In the genomic region with DNA sequence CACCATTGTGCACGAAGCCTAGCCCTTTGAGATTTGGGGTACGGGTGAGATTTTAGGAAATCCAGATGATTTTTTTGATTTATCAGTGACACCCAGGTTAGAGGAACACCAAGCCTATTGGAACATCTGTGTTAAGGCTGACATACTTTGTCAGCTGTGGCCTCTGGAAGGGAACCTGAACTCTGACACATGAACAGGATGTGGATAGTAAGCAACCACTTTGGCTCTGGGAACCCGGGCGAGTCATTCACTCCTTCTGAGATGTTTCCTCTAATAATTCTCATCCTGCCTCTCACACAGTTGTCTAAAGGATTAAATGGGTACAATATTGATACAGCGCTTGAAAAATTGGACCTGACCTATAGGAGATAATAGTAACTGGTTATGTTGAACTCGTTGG, we compare ENCODE assay signal across 12 cellular contexts.
DNase-seq lines count a peak whose midpoint lies in the region; FAIRE-seq and TF ChIP-seq lines count a peak whose summit lies in the region.
"Had no signal": no experiment of that assay in that cellular context is flagged by ENCODE, and none has a peak within 500 bp of the region (broad histone marks: within the 10 kb centered on the region; RNA-seq: fewer than 3 reads in every experiment).

No MANE protein-coding gene starts in this region.

- no peaks in the 10 kb centered on the region for H3K9me2 ChIP-seq in OCI-LY7 (ENCODE audit: insufficient read depth, low read length)

- H3K27me3 ChIP-seq in A673 (replicated peaks; ENCODE audit: insufficient read depth, low read depth, low read length, poor library complexity), result no peaks in the 10 kb centered on the region

- DNase-seq in A673 (ENCODE audit: low spot score), result peak; percentile 35
- no peak for DNase-seq in GM12891 (ENCODE audit: insufficient read length, low spot score)
- peak; percentile 30 for DNase-seq in T-helper 2 cell treated with Interferon-gamma antibody and Interleukin-4, amounts not matched to agents 5 μg/mL and 100 μg/mL, for 36 hours (ENCODE audit: low spot score)
- DNase-seq in fibroblast of villous mesenchyme (ENCODE audit: low read depth), result peak; percentile 67
- DNase-seq in OCI-LY7 (ENCODE audit: low spot score), result no peak
- DNase-seq in OCI-M2 (lab: John Stamatoyannopoulos, UW; ENCODE audit: unreplicated experiment), result no peak
- no peak for DNase-seq in amniotic stem cell (lab: John Stamatoyannopoulos, UW)
- DNase-seq in 8988T, result no peak
- DNase-seq: effector CD4-positive, alpha-beta T cell had no signal

- H3K9me3 Mint-ChIP-seq in T-helper 2 cell treated with Interferon-gamma antibody and Interleukin-4, amounts not matched to agents 5 μg/mL and 100 μg/mL, for 36 hours, result no peaks in the 10 kb centered on the region

- no peaks in the 10 kb centered on the region for H3K36me3 ChIP-seq in A673 (ENCODE audit: insufficient read depth, low read length, poor library complexity, severe bottlenecking)
- no peaks in the 10 kb centered on the region for H3K36me3 ChIP-seq in OCI-LY7 (ENCODE audit: insufficient read depth, low read length)

- H2AFZ ChIP-seq in OCI-LY7 (ENCODE audit: low read length), result no peak overlapping the region

- peaks cover 11% of the 10 kb centered on the region for H3K4me1 Mint-ChIP-seq in T-helper 2 cell treated with Interferon-gamma antibody and Interleukin-4, amounts not matched to agents 5 μg/mL and 100 μg/mL, for 36 hours (ENCODE audit: low read depth)

- H3K9me3 ChIP-seq in A673 (ENCODE audit: low read depth, low read length, poor library complexity, severe bottlenecking) (peaks cover 7% of the 10 kb centered on the region), OCI-LY7 (ENCODE audit: low read length) (no peaks in the 10 kb centered on the region)

- H3K79me2 ChIP-seq in OCI-LY7 (ENCODE audit: insufficient read depth, low read depth, low read length), result no peaks in the 10 kb centered on the region

- no peak for TF ChIP-seq POLR2A in GM12891 (IDR thresholded peaks at IDR 0.05; ENCODE audit: low read depth, low read length)

- FAIRE-seq in GM12891 (lab: Jason Lieb, UNC), result peak; percentile 35
- FAIRE-seq: H1 had no signal

- no peak overlapping the region for H3K4me3 Mint-ChIP-seq in T-helper 2 cell treated with Interferon-gamma antibody and Interleukin-4, amounts not matched to agents 5 μg/mL and 100 μg/mL, for 36 hours

- no peak overlapping the region for H3K27ac Mint-ChIP-seq in T-helper 2 cell treated with Interferon-gamma antibody and Interleukin-4, amounts not matched to agents 5 μg/mL and 100 μg/mL, for 36 hours
- H3K27ac Mint-ChIP-seq: progenitor cell of endocrine pancreas had no signal

- CTCF ChIA-PET in A673 (lab: Charles Lee) (no interaction called here), OCI-LY7 (lab: Charles Lee; ENCODE audit: unreplicated experiment) (no interaction called here)

- H3K4me2 ChIP-seq in OCI-LY7 (ENCODE audit: low read length), result no peak overlapping the region

- H3K27me3 Mint-ChIP-seq in T-helper 2 cell treated with Interferon-gamma antibody and Interleukin-4, amounts not matched to agents 5 μg/mL and 100 μg/mL, for 36 hours (ENCODE audit: low read depth), result peaks cover 9% of the 10 kb centered on the region
- H3K27me3 Mint-ChIP-seq: progenitor cell of endocrine pancreas had no signal

- intact Hi-C loops in A673 (cut with micrococcal nuclease; ENCODE audit: unreplicated experiment), result no loop called here
- intact Hi-C loops in OCI-LY7 (cut with micrococcal nuclease; ENCODE audit: unreplicated experiment), result no loop called here

- no peaks in the 10 kb centered on the region for H4K20me1 ChIP-seq in OCI-LY7 (ENCODE audit: insufficient read depth, low read length)

- TF ChIP-seq CTCF in A673 (conservative IDR thresholded peaks at IDR 0.05; ENCODE audit: low read depth, low read length), result no peak
- no peak for TF ChIP-seq CTCF in fibroblast of villous mesenchyme (IDR thresholded peaks at IDR 0.05; ENCODE audit: insufficient read depth, low read depth, low read length)
- TF ChIP-seq CTCF in OCI-LY7 (conservative IDR thresholded peaks at IDR 0.05; ENCODE audit: low read length), result no peak

- H3K4me3 ChIP-seq in A673 (ENCODE audit: low read depth, low read length, poor library complexity, severe bottlenecking) (no peak overlapping the region), fibroblast of villous mesenchyme (ENCODE audit: low read depth, low read length) (no peak overlapping the region), OCI-LY7 (ENCODE audit: low read depth, low read length, poor library complexity, severe bottlenecking) (no peak overlapping the region)
- H3K4me3 ChIP-seq: SK-N-MC had no signal

- BruUV-seq in A673 (replicated peaks; lab: Mats Ljungman, UMichigan) (no TSS peak), OCI-LY7 (replicated peaks; lab: Mats Ljungman, UMichigan) (no TSS peak)

- no peaks in the 10 kb centered on the region for H3K36me3 Mint-ChIP-seq in T-helper 2 cell treated with Interferon-gamma antibody and Interleukin-4, amounts not matched to agents 5 μg/mL and 100 μg/mL, for 36 hours (ENCODE audit: low read depth)

- peaks cover 24% of the 10 kb centered on the region for H3K4me1 ChIP-seq in A673 (ENCODE audit: insufficient read depth, low read length, poor library complexity, severe bottlenecking)
- H3K4me1 ChIP-seq in OCI-LY7 (ENCODE audit: insufficient read depth, low read length, poor library complexity, severe bottlenecking), result no peaks in the 10 kb centered on the region

- H3K27ac ChIP-seq in A673 (ENCODE audit: low read depth, low read length, poor library complexity, severe bottlenecking) (peak overlapping the region; percentile 18), OCI-LY7 (ENCODE audit: low read depth, low read length, poor library complexity, severe bottlenecking) (no peak overlapping the region)

- POLR2A ChIA-PET in A673 (lab: Charles Lee; ENCODE audit: low non-redundant PET), result no interaction called here
- POLR2A ChIA-PET in OCI-LY7 (lab: Charles Lee), result interaction anchor here (0.6 kb wide), 1 partner anchor 210 kb away, joined by 3 read pairs; no protein-coding TSS in a partner anchor

TF ChIP-seq in GM12891, 5 proteins besides CTCF, POLR2A, EP300 and RAD21:
- TF ChIP-seq PAX5 (IDR thresholded peaks at IDR 0.05; ENCODE audit: insufficient read depth, low read length, severe bottlenecking), result no peak
- TF ChIP-seq POU2F2 (IDR thresholded peaks at IDR 0.05; ENCODE audit: low read depth, low read length), result no peak
- no peak for TF ChIP-seq POLR2AphosphoS5 (IDR thresholded peaks at IDR 0.05; ENCODE audit: low read depth, low read length)
- no peak for TF ChIP-seq TAF1 (IDR thresholded peaks at IDR 0.05; ENCODE audit: low read depth, low read length)
- TF ChIP-seq SPI1 (IDR thresholded peaks at IDR 0.05; ENCODE audit: low read depth, low read length), result no peak

Comparison
In these comparisons a context has a peak if more than half of its experiments do, and no peak if none do; other contexts are left out.
1. DNase-seq: peak in A673 (single experiment), T-helper 2 cell treated with Interferon-gamma antibody and Interleukin-4, amounts not matched to agents 5 μg/mL and 100 μg/mL, for 36 hours (single experiment) and fibroblast of villous mesenchyme (single experiment); none in GM12891 (single experiment), OCI-LY7 (single experiment), OCI-M2 (single experiment), amniotic stem cell (single experiment) and 8988T (single experiment).